ENCODE assay signal across 27 cellular contexts in the genomic region with DNA sequence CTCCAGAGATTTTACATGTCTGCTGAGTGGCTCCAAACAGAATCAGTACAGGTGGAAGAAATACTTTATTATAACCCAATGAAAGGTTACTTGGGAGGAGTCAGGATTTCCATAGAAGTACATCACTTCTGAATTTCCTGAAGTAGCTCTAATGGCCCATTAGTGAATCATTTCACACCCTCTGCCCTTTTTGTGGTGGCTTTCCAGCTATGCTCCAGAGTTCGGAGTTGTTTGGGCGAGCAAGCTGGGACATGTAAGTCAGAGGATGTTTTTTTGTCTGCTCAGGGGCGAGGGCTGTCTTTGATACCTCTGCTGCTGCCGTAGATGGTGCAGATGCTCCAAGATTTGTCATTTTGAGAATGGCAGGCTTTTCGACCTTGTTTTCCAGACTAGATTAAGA.
A peak's percentile ranks its signal among the peaks of the same experiment; 100 is the strongest.
DNase-seq lines count a peak whose midpoint lies in the region; ATAC-seq and TF ChIP-seq lines count a peak whose summit lies in the region.
"Had no signal": no experiment of that assay in that cellular context is flagged by ENCODE, and none has a peak within 500 bp of the region (broad histone marks: within the 10 kb centered on the region; RNA-seq: fewer than 3 reads in every experiment).

No MANE protein-coding gene starts in this region.

- H3K9me3 Mint-ChIP-seq in chondrocyte (ENCODE audit: low read depth) (peaks cover 5% of the 10 kb centered on the region), nephron (peaks cover 3% of the 10 kb centered on the region)
- H3K9me3 Mint-ChIP-seq: activated CD4-positive, alpha-beta T cell treated with anti-CD3 and anti-CD28 coated beads, Interleukin-2, amount 10 ng/mL, durations not matched to agents 7 days and 5 days; T-helper 2 cell treated with Interferon-gamma antibody and Interleukin-4, amounts not matched to agents 5 μg/mL and 100 μg/mL, for 36 hours had no signal

- H3K4me3 Mint-ChIP-seq in chondrocyte (ENCODE audit: unreplicated experiment) (no peak overlapping the region), nephron (no peak overlapping the region)
- H3K4me3 Mint-ChIP-seq: activated CD4-positive, alpha-beta T cell treated with anti-CD3 and anti-CD28 coated beads, Interleukin-2, amount 10 ng/mL, durations not matched to agents 7 days and 5 days; activated T-cell treated with anti-CD3 and anti-CD28 coated beads, Interleukin-2, amount 50 U/mL, for 4 hours; T-helper 2 cell treated with Interferon-gamma antibody and Interleukin-4, amounts not matched to agents 5 μg/mL and 100 μg/mL, for 36 hours had no signal

- H3K27me3 Mint-ChIP-seq in chondrocyte (ENCODE audit: low read depth), result no peaks in the 10 kb centered on the region
- H3K27me3 Mint-ChIP-seq in nephron (ENCODE audit: low read depth), result peaks cover 4% of the 10 kb centered on the region
- H3K27me3 Mint-ChIP-seq: activated CD4-positive, alpha-beta T cell treated with anti-CD3 and anti-CD28 coated beads, Interleukin-2, amount 10 ng/mL, durations not matched to agents 7 days and 5 days had no signal

- peaks cover 3% of the 10 kb centered on the region for H3K36me3 Mint-ChIP-seq in chondrocyte (ENCODE audit: low read depth)
- H3K36me3 Mint-ChIP-seq in nephron (ENCODE audit: low read depth), result no peaks in the 10 kb centered on the region

- H3K4me1 Mint-ChIP-seq in chondrocyte (ENCODE audit: low read depth) (peaks cover 52% of the 10 kb centered on the region), nephron (peaks cover 42% of the 10 kb centered on the region)
- H3K4me1 Mint-ChIP-seq: activated CD4-positive, alpha-beta T cell treated with anti-CD3 and anti-CD28 coated beads, Interleukin-2, amount 10 ng/mL, durations not matched to agents 7 days and 5 days had no signal

- DNase-seq in NCI-H1105 treated with DMSO at 0.1 percent for 48 hours (lab: John Stamatoyannopoulos, UW) (peak; percentile 39), NCI-H345 (lab: John Stamatoyannopoulos, UW) (peak; percentile 79), chondrocyte (ENCODE audit: low spot score) (no peak), caudate nucleus (lab: John Stamatoyannopoulos, UW) (no peak)
- DNase-seq in activated effector memory CD4-positive, alpha-beta T cell treated with Interleukin-2 at 50 U/mL for 16 hours, result no peak
- DNase-seq in central memory CD4-positive, alpha-beta T cell, result no peak
- DNase-seq: activated CD4-positive, alpha-beta T cell treated with anti-CD3 and anti-CD28 coated beads, Interleukin-2, amount 10 ng/mL, durations not matched to agents 7 days and 5 days; activated T-cell treated with anti-CD3 and anti-CD28 coated beads, Interleukin-2, amount 50 U/mL, for 4 hours; effector CD8-positive, alpha-beta T cell; erythroblast; foreskin fibroblast; GM23248; heart right ventricle; left cardiac atrium; MV-4-11; NCI-H1694 treated with DMSO at 0.1 percent for 48 hours; NCI-H446 treated with DMSO at 0.1 percent for 48 hours; psoas muscle; Right ventricle myocardium superior; stimulated activated naive CD4-positive, alpha-beta T cell treated with Interleukin-2 at 50 U/mL for 16 hours; testis had no signal

- ATAC-seq in HG02884 (IDR thresholded peaks at IDR 0.05; ENCODE audit: unreplicated experiment), result no peak
- ATAC-seq: activated T-cell treated with anti-CD3 and anti-CD28 coated beads, Interleukin-2, amount 50 U/mL, for 4 hours; GM12878; heart right ventricle; left cardiac atrium; psoas muscle had no signal

- H3K27ac Mint-ChIP-seq in chondrocyte (ENCODE audit: unreplicated experiment), result peak overlapping the region; percentile 55
- H3K27ac Mint-ChIP-seq in nephron, result peak overlapping the region in 2 of 3 experiments; percentile 15 to 38
- H3K27ac Mint-ChIP-seq: activated CD4-positive, alpha-beta T cell treated with anti-CD3 and anti-CD28 coated beads, Interleukin-2, amount 10 ng/mL, durations not matched to agents 7 days and 5 days; T-helper 2 cell treated with Interferon-gamma antibody and Interleukin-4, amounts not matched to agents 5 μg/mL and 100 μg/mL, for 36 hours had no signal

- no peak for TF ChIP-seq CTCF in chondrocyte (IDR thresholded peaks at IDR 0.05)
- TF ChIP-seq CTCF in nephron (IDR thresholded peaks at IDR 0.05; ENCODE audit: unreplicated experiment in 3 of 3), result no peak

- no peak overlapping the region for H3K27ac ChIP-seq in caudate nucleus (ENCODE audit: low read depth, low read length)
- H3K27ac ChIP-seq: BLaER1, GM23248, HL-60, psoas muscle had no signal

Comparison
In these comparisons a context has a peak if more than half of its experiments do, and no peak if none do; other contexts are left out.
1. DNase-seq: peak in NCI-H1105 treated with DMSO at 0.1 percent for 48 hours (single experiment) and NCI-H345 (single experiment); none in chondrocyte (single experiment), caudate nucleus (0 of 61), activated effector memory CD4-positive, alpha-beta T cell treated with Interleukin-2 at 50 U/mL for 16 hours (single experiment) and central memory CD4-positive, alpha-beta T cell (single experiment).